Comparison of ENCODE assay signal across 18 cellular contexts in genomic region chr10:33257439-33257838, GRCh38.
"Had no signal": no experiment of that assay in that cellular context is flagged by ENCODE, and none has a peak within 500 bp of the region (broad histone marks: within the 10 kb centered on the region; RNA-seq: fewer than 3 reads in every experiment).

No MANE protein-coding gene starts in this region.

- H3K9me3 Mint-ChIP-seq: activated naive CD4-positive, alpha-beta T cell treated with anti-CD3 and anti-CD28 coated beads for 36 hours; activated T-cell treated with anti-CD3 and anti-CD28 coated beads, Interleukin-2, amount 50 U/mL, for 4 hours; natural killer cell had no signal

- H3K27ac ChIP-seq: brain microvascular endothelial cell, coronary artery, right atrium auricular region, tibial artery, vagina had no signal

- H3K9me3 ChIP-seq: gastrocnemius medialis, heart left ventricle, right atrium auricular region, tibial artery, vagina had no signal

- H3K4me1 Mint-ChIP-seq: natural killer cell had no signal

- H3K27ac Mint-ChIP-seq: activated naive CD4-positive, alpha-beta T cell treated with anti-CD3 and anti-CD28 coated beads for 36 hours; natural killer cell had no signal

- H3K4me3 ChIP-seq: coronary artery, gastrocnemius medialis, heart left ventricle, right atrium auricular region, tibial artery, vagina had no signal

- ATAC-seq: activated T-cell treated with anti-CD3 and anti-CD28 coated beads, Interleukin-2, amount 50 U/mL, for 4 hours; gastrocnemius medialis; heart left ventricle; natural killer cell; stimulated activated naive CD8-positive, alpha-beta T cell treated with anti-CD3 and anti-CD28 coated beads, Interleukin-15, Interleukin-2, amounts not matched to agents 100 U/mL and 50 U/mL, for 24 hours had no signal

- H3K4me1 ChIP-seq: gastrocnemius medialis, tibial artery, vagina had no signal

- H3K27me3 ChIP-seq: brain microvascular endothelial cell, gastrocnemius medialis, heart left ventricle, right atrium auricular region, tibial artery, vagina had no signal

- H3K4me3 Mint-ChIP-seq: activated naive CD4-positive, alpha-beta T cell treated with anti-CD3 and anti-CD28 coated beads for 36 hours; activated T-cell treated with anti-CD3 and anti-CD28 coated beads, Interleukin-2, amount 50 U/mL, for 4 hours; natural killer cell had no signal

- DNase-seq: activated CD4-positive, alpha-beta T cell treated with anti-CD3 and anti-CD28 coated beads, Interleukin-2, amount 50 U/mL, for 1 hour; activated CD8-positive, alpha-beta memory T cell treated with anti-CD3 and anti-CD28 coated beads, Interleukin-2, amount 50 U/mL, for 4 hours; activated naive CD4-positive, alpha-beta T cell treated with anti-CD3 and anti-CD28 coated beads for 36 hours; activated T-cell treated with anti-CD3 and anti-CD28 coated beads, Interleukin-2, amount 50 U/mL, for 4 hours; anterior cingulate cortex; brain microvascular endothelial cell; gastrocnemius medialis; heart left ventricle; natural killer cell; nucleus accumbens; stimulated activated naive CD8-positive, alpha-beta T cell treated with anti-CD3 and anti-CD28 coated beads, Interleukin-15, Interleukin-2, amounts not matched to agents 100 U/mL and 50 U/mL, for 24 hours; substantia nigra; T-helper 1 cell; T-helper 9 cell; tibial artery had no signal

- H3K36me3 Mint-ChIP-seq: natural killer cell had no signal
